In the genomic region with DNA sequence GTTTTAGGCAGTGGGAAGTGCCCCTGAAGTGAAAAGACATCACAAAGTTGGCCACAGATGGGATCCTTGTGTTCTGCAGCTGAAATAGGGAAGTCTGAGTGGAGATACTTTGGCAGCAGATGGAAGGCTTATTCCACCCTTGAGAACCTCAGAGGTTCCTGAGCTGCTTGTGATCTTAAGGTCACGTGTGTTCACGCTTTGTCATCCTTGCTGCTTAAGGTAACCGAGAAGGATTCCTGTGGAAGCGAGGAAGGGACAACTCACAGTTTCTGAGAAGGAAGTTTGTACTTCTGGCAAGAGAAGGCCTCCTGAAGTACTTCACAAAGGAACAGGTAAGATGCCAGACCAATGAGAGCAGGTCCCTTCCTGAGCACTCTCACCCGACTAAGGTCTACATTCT, we compare ENCODE assay signal across 25 cellular contexts.
"Had no signal": no experiment of that assay in that cellular context is flagged by ENCODE, and none has a peak within 500 bp of the region (broad histone marks: within the 10 kb centered on the region; RNA-seq: fewer than 3 reads in every experiment).

No MANE protein-coding gene starts in this region.

- H3K4me3 ChIP-seq: ascending aorta, skin epidermis, vagina had no signal

- H3K36me3 ChIP-seq: ascending aorta, vagina had no signal

- DNase-seq: activated CD4-positive, alpha-beta memory T cell treated with anti-CD3 and anti-CD28 coated beads, Interleukin-2, amount 10 ng/mL, durations not matched to agents 7 days and 5 days; activated CD4-positive, alpha-beta T cell treated with anti-CD3 and anti-CD28 coated beads for 48 hours; activated CD8-positive, alpha-beta memory T cell treated with anti-CD3 and anti-CD28 coated beads, Interleukin-2, amount 50 U/mL, for 48 hours; activated gamma-delta T cell; activated naive CD4-positive, alpha-beta T cell treated with anti-CD3 and anti-CD28 coated beads, Interleukin-2, amount 10 ng/mL, durations not matched to agents 7 days and 5 days; activated naive CD8-positive, alpha-beta T cell treated with anti-CD3 and anti-CD28 coated beads, Interleukin-2, amount 10 ng/mL, durations not matched to agents 7 days and 5 days; activated T-cell treated with anti-CD3 and anti-CD28 coated beads, Interleukin-2, amount 50 U/mL, for 24 hours; cortex of kidney; foreskin fibroblast; head of caudate nucleus; hippocampal formation; immature natural killer cell; kidney; left colon; retina; stimulated activated CD4-positive, alpha-beta T cell treated with anti-CD3 and anti-CD28 coated beads, Interleukin-12 subunit alpha, Interleukin-12 subunit beta, amount 100 ng/mL, for 4 hours; stimulated activated CD4-positive, alpha-beta T cell treated with anti-CD3 and anti-CD28 coated beads, Interleukin-4, amount 100 ng/mL, for 1 hour; substantia nigra; T-cell had no signal

- ATAC-seq: activated CD4-positive, CD25-positive, alpha-beta regulatory T cell treated with anti-CD3 and anti-CD28 coated beads, Interleukin-2, amount 50 U/mL, for 24 hours; left colon; sciatic nerve; T-cell had no signal

- H3K9me3 ChIP-seq: ascending aorta, vagina had no signal

- H3K4me1 ChIP-seq: ascending aorta, vagina had no signal

- H3K27me3 ChIP-seq: ascending aorta, vagina had no signal

- H3K27ac ChIP-seq: ascending aorta, skin epidermis, vagina, VCaP had no signal
